8 cellular contexts compared by ENCODE assay signal in the genomic region with DNA sequence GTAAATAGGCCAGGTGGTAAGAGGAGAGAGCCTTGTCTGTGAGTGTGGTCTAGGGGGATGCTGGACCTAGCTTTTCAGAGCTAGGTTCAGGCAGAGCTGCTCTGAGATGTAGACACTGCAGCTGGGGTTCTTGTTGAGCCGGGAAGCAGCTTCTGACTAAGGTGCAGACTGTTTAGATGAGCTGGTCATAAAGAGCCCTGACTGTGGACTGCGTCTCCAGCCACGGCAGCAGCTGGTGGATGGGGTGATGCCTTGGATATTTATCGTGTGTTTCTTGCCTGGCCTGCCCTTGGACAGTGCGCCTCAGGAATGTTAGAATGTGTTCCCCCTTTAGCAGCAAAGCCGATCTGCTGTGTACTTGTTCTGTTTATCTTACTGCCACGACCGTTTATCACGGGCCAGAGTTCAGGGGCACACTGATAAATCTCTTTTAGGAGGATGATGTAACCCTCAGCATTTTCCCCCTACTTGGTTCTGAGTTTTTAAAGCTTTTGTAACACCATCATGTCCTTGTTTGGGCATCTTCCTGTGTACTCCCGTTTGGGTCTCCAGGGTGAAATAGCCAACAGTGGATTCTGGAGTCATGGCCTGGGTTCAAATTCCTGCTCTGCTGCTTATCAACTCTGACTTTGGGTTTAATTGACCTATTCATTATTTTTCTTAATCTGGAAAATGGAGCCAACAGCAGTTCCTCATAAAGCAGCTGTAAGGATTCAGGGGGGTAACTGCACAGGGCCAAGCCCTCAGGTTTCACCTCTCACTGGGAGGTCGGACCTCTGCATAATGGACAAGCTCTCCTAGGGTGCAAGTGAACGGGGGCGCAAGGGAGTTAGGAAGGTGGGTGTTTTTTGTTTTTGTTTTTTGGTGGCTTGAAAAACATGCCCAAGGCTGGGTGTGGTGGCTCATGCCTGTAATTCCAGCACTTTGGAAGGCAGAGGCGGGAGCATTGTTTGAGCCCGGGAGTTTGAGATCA. TPM values are rescaled to one million over a fixed set of nuclear protein-coding genes. Genes with fewer than 3 reads are reported as not detected.
DNase-seq lines count a peak whose midpoint lies in the region; ATAC-seq, FAIRE-seq and TF ChIP-seq lines count a peak whose summit lies in the region.

No MANE protein-coding gene starts in this region.

- TF ChIP-seq CTCF in foreskin fibroblast (IDR thresholded peaks at IDR 0.05; ENCODE audit: low read depth, low read length) = no peak
- TF ChIP-seq CTCF in pancreas (IDR thresholded peaks at IDR 0.05) = no peak

- FAIRE-seq in pancreas (lab: Jason Lieb, UNC) = no peak

- 29% methylated on average over 15 of the region's 15 CpGs for WGBS in pancreas, 2 donors

- no peaks in the 10 kb centered on the region for H3K9me3 ChIP-seq in SJCRH30 (replicated peaks)
- H3K9me3 ChIP-seq in pancreas = no peaks in the 10 kb centered on the region

- intact Hi-C loops in pancreas (cut with DNase I) = no loop called here

- H3K4me3 ChIP-seq in SJCRH30 (peak overlapping the region; percentile 40), foreskin fibroblast (ENCODE audit: low read depth in 1 of 2, low read length in 2 of 2) (peak overlapping the region in 1 of 2 donors; percentile 31), pancreas (no peak overlapping the region)

- no peaks in the 10 kb centered on the region for H3K27me3 ChIP-seq in SJCRH30
- H3K27me3 ChIP-seq in pancreas = no peaks in the 10 kb centered on the region

- H3K36me3 ChIP-seq in SJCRH30 = no peaks in the 10 kb centered on the region
- H3K36me3 ChIP-seq in pancreas = no peaks in the 10 kb centered on the region

- peak; percentile 64 to 76 (median 68) for ATAC-seq in pancreas
- no peak for ATAC-seq in HG02884 (IDR thresholded peaks at IDR 0.05; ENCODE audit: unreplicated experiment)
- ATAC-seq in HG03025 (IDR thresholded peaks at IDR 0.05; ENCODE audit: low FRiP score, unreplicated experiment) = no peak

- H3K27ac ChIP-seq in SJCRH30 (peak overlapping the region; percentile 64), pancreas (peak overlapping the region; percentile 41 to 66 (median 54))

- peaks cover 16% of the 10 kb centered on the region; the same call in 1 of the 2 replicates for H3K4me1 ChIP-seq in SJCRH30
- peaks cover 16 to 27% (median 25%) of the 10 kb centered on the region in 3 donors for H3K4me1 ChIP-seq in pancreas

- DNase-seq in ELR (ENCODE audit: low read depth) (peak; percentile 93), SJCRH30 (peak; percentile 69), foreskin fibroblast (peak; percentile 91 to 92), pancreas (peak in 2 of 6 donors; percentile 37 to 49), anterior cingulate cortex (lab: John Stamatoyannopoulos, UW) (no peak)
- DNase-seq in activated CD4-positive, CD25-positive, alpha-beta regulatory T cell (lab: John Stamatoyannopoulos, UW) = no peak

RNA-seq across cellular contexts. Expression of a gene that starts 51.4 kb away (rescaled TPM):
- 22.5 and 24.1 TPM in 2 replicates for total RNA-seq in SJCRH30 (2014; rRNA removed; shearing (Covaris generic))
- 100 to 1,000 TPM in 2 of 6 donors, 10 to 100 TPM in 4; 85.2 to 109 (median 98.3) TPM for total RNA-seq in pancreas
- 100 to 1,000 TPM; 104 to 152 TPM for polyA plus RNA-seq in pancreas

Comparison
In these comparisons a context has a peak if more than half of its experiments do, and no peak if none do; other contexts are left out.
1. DNase-seq: peak in ELR (single experiment), SJCRH30 (2 of 2) and foreskin fibroblast (2 of 2); none in anterior cingulate cortex (0 of 58) and activated CD4-positive, CD25-positive, alpha-beta regulatory T cell (0 of 4).
2. ATAC-seq: peak in pancreas (4 of 4); none in HG02884 (single experiment) and HG03025 (single experiment).